ENCODE assay signal across 14 cellular contexts in the genomic region with DNA sequence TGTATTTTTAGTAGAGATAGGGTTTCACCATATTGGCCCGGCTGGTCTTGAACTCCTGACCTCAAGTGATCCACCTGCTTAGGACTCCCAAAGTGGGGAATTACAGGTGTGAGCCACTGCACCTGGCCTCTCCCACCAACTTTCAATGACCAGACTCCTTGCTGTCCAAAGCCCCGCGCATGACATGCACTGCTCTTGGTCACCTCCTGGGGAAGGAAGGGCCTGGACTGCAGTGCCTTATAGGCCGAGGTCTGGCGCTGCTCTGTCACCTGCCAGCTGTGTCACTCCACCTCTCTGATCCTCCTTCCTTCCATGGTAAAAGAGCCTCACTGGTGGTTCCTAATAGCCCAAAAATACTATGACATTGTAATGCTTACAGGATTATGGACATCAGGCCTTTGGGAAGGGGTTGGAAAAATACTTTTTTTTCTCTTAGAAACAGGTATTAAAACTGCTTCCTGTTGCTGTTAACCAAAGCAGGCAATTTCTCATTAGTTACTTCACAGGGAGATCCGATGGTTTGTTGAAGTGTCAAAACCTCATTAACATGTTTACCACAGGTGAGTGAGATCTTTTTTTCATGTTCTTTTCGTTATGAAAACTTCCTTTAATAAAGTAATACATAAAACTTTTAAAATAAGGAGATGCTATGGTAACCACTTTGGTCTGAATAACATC. TPM values are rescaled to one million over a fixed set of nuclear protein-coding genes. Genes with fewer than 3 reads are reported as not detected.
DNase-seq lines count a peak whose midpoint lies in the region; ATAC-seq and TF ChIP-seq lines count a peak whose summit lies in the region.
"Had no signal": no experiment of that assay in that cellular context is flagged by ENCODE, and none has a peak within 500 bp of the region (broad histone marks: within the 10 kb centered on the region; RNA-seq: fewer than 3 reads in every experiment).

No MANE protein-coding gene starts in this region.

- H3K27ac ChIP-seq in SU-DHL-6 (ENCODE audit: low read depth, low read length) (peak overlapping the region; percentile 95), colonic mucosa (peak overlapping the region; percentile 52), adrenal gland (peak overlapping the region in 1 of 5 donors; percentile 10)
- H3K27ac ChIP-seq: tibial artery had no signal

- H3K4me2 ChIP-seq in SU-DHL-6 (ENCODE audit: low read depth, low read length, poor library complexity, severe bottlenecking), result peak overlapping the region; percentile 97

- H3K4me3 ChIP-seq in SU-DHL-6 (ENCODE audit: insufficient read depth, low read length, poor library complexity, severe bottlenecking) (peak overlapping the region; percentile 37), colonic mucosa (no peak overlapping the region), adrenal gland (no peak overlapping the region)
- H3K4me3 ChIP-seq: tibial artery had no signal

- H3K9me3 ChIP-seq in SU-DHL-6 (ENCODE audit: insufficient read depth, low read length) (no peaks in the 10 kb centered on the region), colonic mucosa (no peaks in the 10 kb centered on the region), adrenal gland (replicated peaks in 1 of 3) (no peaks in the 10 kb centered on the region)
- H3K9me3 ChIP-seq: tibial artery had no signal

- peaks cover 89% of the 10 kb centered on the region for H3K4me1 Mint-ChIP-seq in activated CD8-positive, alpha-beta memory T cell treated with anti-CD3 and anti-CD28 coated beads, Interleukin-2, amount 10 ng/mL, durations not matched to agents 7 days and 5 days
- peaks cover 98% of the 10 kb centered on the region for H3K4me1 Mint-ChIP-seq in stimulated activated memory B cell treated with anti-CD40 and anti-IgM and Interleukin-4, amounts not matched to agents 10 μg/mL and 1 μg/mL and 100 μg/mL, for 72 hours

- peaks cover 57% of the 10 kb centered on the region for H3K36me3 Mint-ChIP-seq in activated CD8-positive, alpha-beta memory T cell treated with anti-CD3 and anti-CD28 coated beads, Interleukin-2, amount 10 ng/mL, durations not matched to agents 7 days and 5 days
- peaks cover 72% of the 10 kb centered on the region for H3K36me3 Mint-ChIP-seq in stimulated activated memory B cell treated with anti-CD40 and anti-IgM and Interleukin-4, amounts not matched to agents 10 μg/mL and 1 μg/mL and 100 μg/mL, for 72 hours

- H3K4me1 ChIP-seq in colonic mucosa (no peaks in the 10 kb centered on the region), adrenal gland (replicated peaks in 1 of 2) (no peaks in the 10 kb centered on the region)
- H3K4me1 ChIP-seq: tibial artery had no signal

- DNase-seq in activated CD8-positive, alpha-beta memory T cell treated with anti-CD3 and anti-CD28 coated beads, Interleukin-2, amount 10 ng/mL, durations not matched to agents 7 days and 5 days, result no peak
- no peak for DNase-seq in activated CD8-positive, alpha-beta memory T cell treated with anti-CD3 and anti-CD28 coated beads, Interleukin-2, amount 50 U/mL, for 4 hours
- no peak for DNase-seq in colonic mucosa
- DNase-seq in adrenal gland, result no peak
- no peak for DNase-seq in DMS153 (lab: John Stamatoyannopoulos, UW)
- no peak for DNase-seq in DMS114 treated with DMSO at 0.1 percent for 48 hours (lab: John Stamatoyannopoulos, UW; ENCODE audit: unreplicated experiment)
- DNase-seq: ACHN, mesendoderm, NCI-H1436 treated with DMSO at 0.1 percent for 48 hours, NCI-H510A, T-helper 9 cell, tibial artery had no signal

- intact Hi-C loops in colonic mucosa (cut with DNase I) (loop anchor here (10.0 kb wide), 1 partner anchor 72 kb away; no protein-coding TSS in a partner anchor), adrenal gland (cut with DNase I) (no loop called here)

- H4K20me1 ChIP-seq in SU-DHL-6 (ENCODE audit: low read depth, low read length), result no peaks in the 10 kb centered on the region

- no peaks in the 10 kb centered on the region for H3K9me2 ChIP-seq in SU-DHL-6 (replicated peaks; ENCODE audit: insufficient read depth, low read length)

- H2AFZ ChIP-seq in SU-DHL-6 (ENCODE audit: low read depth, low read length, severe bottlenecking), result no peak overlapping the region

- H3K4me3 Mint-ChIP-seq in activated CD8-positive, alpha-beta memory T cell treated with anti-CD3 and anti-CD28 coated beads, Interleukin-2, amount 10 ng/mL, durations not matched to agents 7 days and 5 days, result peak overlapping the region; percentile 31
- peak overlapping the region; percentile 60 for H3K4me3 Mint-ChIP-seq in stimulated activated memory B cell treated with anti-CD40 and anti-IgM and Interleukin-4, amounts not matched to agents 10 μg/mL and 1 μg/mL and 100 μg/mL, for 72 hours

- H3K27ac Mint-ChIP-seq in activated CD8-positive, alpha-beta memory T cell treated with anti-CD3 and anti-CD28 coated beads, Interleukin-2, amount 10 ng/mL, durations not matched to agents 7 days and 5 days, result peak overlapping the region; percentile 81
- peak overlapping the region; percentile 86 for H3K27ac Mint-ChIP-seq in stimulated activated memory B cell treated with anti-CD40 and anti-IgM and Interleukin-4, amounts not matched to agents 10 μg/mL and 1 μg/mL and 100 μg/mL, for 72 hours

- H3K9me3 Mint-ChIP-seq in activated CD8-positive, alpha-beta memory T cell treated with anti-CD3 and anti-CD28 coated beads, Interleukin-2, amount 10 ng/mL, durations not matched to agents 7 days and 5 days (ENCODE audit: low read depth), result no peaks in the 10 kb centered on the region
- H3K9me3 Mint-ChIP-seq in stimulated activated memory B cell treated with anti-CD40 and anti-IgM and Interleukin-4, amounts not matched to agents 10 μg/mL and 1 μg/mL and 100 μg/mL, for 72 hours, result no peaks in the 10 kb centered on the region

- no peak for TF ChIP-seq CTCF in SU-DHL-6 (IDR thresholded peaks at IDR 0.05; ENCODE audit: insufficient read depth, low read length, poor library complexity, severe bottlenecking)
- TF ChIP-seq CTCF in colonic mucosa (IDR thresholded peaks at IDR 0.05), result no peak
- TF ChIP-seq CTCF in adrenal gland (IDR thresholded peaks at IDR 0.05), result no peak

- WGBS in adrenal gland, 4 donors, result 83 to 86% (median 84%) methylated on average over 5 to 7 of the region's 7 CpGs

- H3K27me3 ChIP-seq in SU-DHL-6 (ENCODE audit: low read length) (no peaks in the 10 kb centered on the region), colonic mucosa (no peaks in the 10 kb centered on the region), adrenal gland (peaks cover 20% of the 10 kb centered on the region)

- peak overlapping the region; percentile 67 for H3K9ac ChIP-seq in SU-DHL-6 (ENCODE audit: low read length)
- no peak overlapping the region for H3K9ac ChIP-seq in colonic mucosa (ENCODE audit: low read depth in 2 of 2, low read length in 2 of 2)

- CTCF ChIA-PET in activated CD8-positive, alpha-beta memory T cell treated with anti-CD3 and anti-CD28 coated beads, Interleukin-2, amount 10 ng/mL, durations not matched to agents 7 days and 5 days (lab: Charles Lee), result interaction anchor here (0.8 kb wide), 1 partner anchor 153 kb away, joined by 3 read pairs; no protein-coding TSS in a partner anchor

- no peak for ATAC-seq in activated CD8-positive, alpha-beta memory T cell treated with anti-CD3 and anti-CD28 coated beads, Interleukin-2, amount 10 ng/mL, durations not matched to agents 7 days and 5 days
- ATAC-seq in stimulated activated memory B cell treated with anti-CD40 and anti-IgM and Interleukin-4, amounts not matched to agents 10 μg/mL and 1 μg/mL and 100 μg/mL, for 72 hours, result no peak

- no peak for TF ChIP-seq POLR2A in adrenal gland (IDR thresholded peaks at IDR 0.05)

- H3K36me3 ChIP-seq in SU-DHL-6 (ENCODE audit: low read length) (peaks cover 32% of the 10 kb centered on the region), colonic mucosa (no peaks in the 10 kb centered on the region), adrenal gland (replicated peaks in 1 of 2) (no peaks in the 10 kb centered on the region)
- H3K36me3 ChIP-seq: tibial artery had no signal

- H3F3A ChIP-seq in SU-DHL-6 (ENCODE audit: insufficient read depth), result peaks cover 91% of the 10 kb centered on the region

- peaks cover 99% of the 10 kb centered on the region for H3K79me2 ChIP-seq in SU-DHL-6 (ENCODE audit: insufficient read depth, low read length)

- H3K27me3 Mint-ChIP-seq in activated CD8-positive, alpha-beta memory T cell treated with anti-CD3 and anti-CD28 coated beads, Interleukin-2, amount 10 ng/mL, durations not matched to agents 7 days and 5 days, result no peaks in the 10 kb centered on the region
- no peaks in the 10 kb centered on the region for H3K27me3 Mint-ChIP-seq in stimulated activated memory B cell treated with anti-CD40 and anti-IgM and Interleukin-4, amounts not matched to agents 10 μg/mL and 1 μg/mL and 100 μg/mL, for 72 hours

RNA-seq across cellular contexts. Expression of a gene that starts 35.4 kb away (rescaled TPM):
- total RNA-seq in activated CD8-positive, alpha-beta memory T cell treated with anti-CD3 and anti-CD28 coated beads, Interleukin-2, amount 10 ng/mL, durations not matched to agents 7 days and 5 days, result under 1 TPM in 1 of 2 experiments, not detected in 1; 0.19 TPM
- total RNA-seq in colonic mucosa (10 to 100 TPM; 22.4 to 40.9 TPM), adrenal gland (1 to 10 TPM in 1 of 8 donors, under 1 TPM in 3, not detected in 4; 0.11 to 1.2 (median 0.33) TPM)
- under 1 TPM in 2 of 3 donors, not detected in 1; 0.17 to 0.56 TPM for polyA plus RNA-seq in adrenal gland

RNA-seq across cellular contexts. Expression of a gene that starts 42.8 kb away (rescaled TPM):
- total RNA-seq in activated CD8-positive, alpha-beta memory T cell treated with anti-CD3 and anti-CD28 coated beads, Interleukin-2, amount 10 ng/mL, durations not matched to agents 7 days and 5 days, result 10 to 100 TPM; 45.9 to 46.8 TPM
- total RNA-seq in colonic mucosa (100 to 1,000 TPM in 1 of 2 donors, 10 to 100 TPM in 1; 74.1 to 103 TPM), adrenal gland (100 to 1,000 TPM in 1 of 8 donors, 10 to 100 TPM in 7; 41.9 to 210 (median 46.7) TPM)
- polyA plus RNA-seq in adrenal gland, result 100 to 1,000 TPM in 2 of 3 donors, 10 to 100 TPM in 1; 79.9 to 130 (median 108) TPM

Comparison
In these comparisons a context has a peak if more than half of its experiments do, and no peak if none do; other contexts are left out.
1. RNA of a gene that starts 35.4 kb away (total RNA-seq): 22.4 to 40.9 TPM in colonic mucosa; 0.19 TPM in activated CD8-positive, alpha-beta memory T cell treated with anti-CD3 and anti-CD28 coated beads, Interleukin-2, amount 10 ng/mL, durations not matched to agents 7 days and 5 days and 0.11 to 1.2 TPM in adrenal gland; every median in the first group is over 10 times any median in the second.